8 cellular contexts compared by ENCODE assay signal in genomic region chr14:99393059-99393655, GRCh38.
A peak's percentile ranks its signal among the peaks of the same experiment; 100 is the strongest.
DNase-seq lines count a peak whose midpoint lies in the region; ATAC-seq and TF ChIP-seq lines count a peak whose summit lies in the region.

No MANE protein-coding gene starts in this region.

- CTCF ChIA-PET in RWPE1 (lab: Yijun Ruan, JAX), result interaction anchor here (0.6 to 2.0 kb wide), 12 partner anchors 8 to 295 kb away, joined by 3 to 11 read pairs (median 5); no protein-coding TSS in a partner anchor
- CTCF ChIA-PET in mammary epithelial cell (lab: Charles Lee; ENCODE audit: low non-redundant PET), result interaction anchor here (0.7 kb wide), 1 partner anchor 296 kb away, joined by 3 read pairs; no protein-coding TSS in a partner anchor

- H3K27me3 ChIP-seq in mammary epithelial cell (ENCODE audit: insufficient read depth, low read length) (no peaks in the 10 kb centered on the region), mesenchymal stem cell (ENCODE audit: control insufficient read depth in 1 of 2, insufficient read depth in 1 of 2, low read length in 2 of 2) (peaks cover 0 to 4% of the 10 kb centered on the region in 2 experiments)

- no peak overlapping the region for H2AK5ac ChIP-seq in mesenchymal stem cell (ENCODE audit: low read length, severe bottlenecking)

- no peak overlapping the region for H3K4me2 ChIP-seq in mammary epithelial cell (ENCODE audit: insufficient read depth, low read depth, low read length)
- no peak overlapping the region for H3K4me2 ChIP-seq in mesenchymal stem cell (ENCODE audit: low read length, poor library complexity, severe bottlenecking)

- no peak overlapping the region for H4K8ac ChIP-seq in mesenchymal stem cell (ENCODE audit: low read length)

- H2BK15ac ChIP-seq in mesenchymal stem cell (ENCODE audit: low read depth, poor library complexity, severe bottlenecking), result no peak overlapping the region

- H3K79me2 ChIP-seq in mammary epithelial cell (ENCODE audit: insufficient read depth, low read length), result no peaks in the 10 kb centered on the region

- H3K14ac ChIP-seq in mesenchymal stem cell (ENCODE audit: low read length in 2 of 2), result no peak overlapping the region

- H2BK5ac ChIP-seq in mesenchymal stem cell (ENCODE audit: low read depth, low read length, poor library complexity, severe bottlenecking), result no peak overlapping the region

- H3K4me1 ChIP-seq in mammary epithelial cell (ENCODE audit: insufficient read depth, low read length) (no peaks in the 10 kb centered on the region), mesenchymal stem cell (ENCODE audit: control insufficient read depth, insufficient read depth, low read depth, low read length) (peaks cover 4% of the 10 kb centered on the region)

- DNase-seq in 8988T (peak; percentile 59), GM10266 (ENCODE audit: extremely low spot score) (peak; percentile 59), RWPE1 (ENCODE audit: low spot score) (peak; percentile 51), mammary epithelial cell (peak; percentile 20), mesenchymal stem cell (peak; percentile 27), hippocampal formation (lab: John Stamatoyannopoulos, UW) (no peak)

- dilution Hi-C loops in mammary epithelial cell (cut with HindIII; ENCODE audit: low sequenced_read_pairs), result no loop called here

- BruUV-seq in mammary epithelial cell (replicated peaks; lab: Mats Ljungman, UMichigan), result no TSS peak

- ATAC-seq in HG03196 (IDR thresholded peaks at IDR 0.05; ENCODE audit: unreplicated experiment), result peak; percentile 41
- ATAC-seq in activated CD4-positive, CD25-positive, alpha-beta regulatory T cell treated with anti-CD3 and anti-CD28 coated beads, Interleukin-2, amount 50 U/mL, for 24 hours, result no peak

- in situ Hi-C loops in mammary epithelial cell (cut with MboI; ENCODE audit: low sequenced_read_pairs in 2 of 2), result no loop called here

- peaks cover 6% of the 10 kb centered on the region for H3K79me1 ChIP-seq in mesenchymal stem cell (replicated peaks; ENCODE audit: low read length, poor library complexity, severe bottlenecking)

- H2AFZ ChIP-seq in mammary epithelial cell (ENCODE audit: low read depth, low read length) (no peak overlapping the region), mesenchymal stem cell (ENCODE audit: low read depth, low read length) (no peak overlapping the region)

- no peak overlapping the region for H2BK120ac ChIP-seq in mesenchymal stem cell (ENCODE audit: low read depth, low read length)

- no peak overlapping the region for H3K4me3 ChIP-seq in mammary epithelial cell (replicated peaks in 1 of 3; ENCODE audit: insufficient read depth in 1 of 3, low read depth in 2 of 3, low read length in 3 of 3)
- H3K4me3 ChIP-seq in mesenchymal stem cell (ENCODE audit: insufficient read depth in 1 of 2, low read depth in 1 of 2, low read length in 2 of 2), result no peak overlapping the region

- H3K27ac ChIP-seq in RWPE1 (no peak overlapping the region), mammary epithelial cell (ENCODE audit: insufficient read depth, low read depth, low read length) (no peak overlapping the region), mesenchymal stem cell (ENCODE audit: low read length, poor library complexity, severe bottlenecking) (no peak overlapping the region)

- intact Hi-C loops in mammary epithelial cell (cut with micrococcal nuclease), result no loop called here

- H3K9ac ChIP-seq in mammary epithelial cell (ENCODE audit: insufficient read depth, low read length) (no peak overlapping the region), mesenchymal stem cell (ENCODE audit: low read length) (no peak overlapping the region)

- H3K36me3 ChIP-seq in mammary epithelial cell (ENCODE audit: insufficient read depth, low read length), result peaks cover 4% of the 10 kb centered on the region
- peaks cover 19 to 23% of the 10 kb centered on the region in 2 experiments for H3K36me3 ChIP-seq in mesenchymal stem cell (ENCODE audit: control insufficient read depth in 1 of 2, insufficient read depth in 2 of 2, low read depth in 1 of 2, low read length in 2 of 2)

- H4K91ac ChIP-seq in mesenchymal stem cell (ENCODE audit: low read length), result no peak overlapping the region

- H3K4ac ChIP-seq in mesenchymal stem cell (ENCODE audit: low read depth in 1 of 2, low read length in 2 of 2), result no peak overlapping the region

- no peak overlapping the region for H3K23ac ChIP-seq in mesenchymal stem cell (ENCODE audit: low read length in 2 of 2)

- WGBS in mammary epithelial cell (ENCODE audit: low coverage, missing lambda C conversion rate), result 94% methylated on average over 8 of the region's 12 CpGs
- 86% methylated on average over 10 of the region's 12 CpGs for WGBS in mesenchymal stem cell

- H3K9me3 ChIP-seq in mammary epithelial cell (replicated peaks; ENCODE audit: insufficient read depth, low read length) (no peaks in the 10 kb centered on the region), mesenchymal stem cell (ENCODE audit: control insufficient read depth, low read length) (no peaks in the 10 kb centered on the region)

- no peak overlapping the region for H2BK12ac ChIP-seq in mesenchymal stem cell (ENCODE audit: low read length in 2 of 2)

- H3K18ac ChIP-seq in mesenchymal stem cell (ENCODE audit: low read depth in 1 of 2, low read length in 2 of 2), result no peak overlapping the region

- H4K20me1 ChIP-seq in mammary epithelial cell (ENCODE audit: insufficient read depth, low read length), result no peaks in the 10 kb centered on the region

- POLR2A ChIA-PET in RWPE1 (lab: Yijun Ruan, JAX; ENCODE audit: low non-redundant PET), result no interaction called here

- peak; percentile 73 for TF ChIP-seq CTCF in GM10266 (IDR thresholded peaks at IDR 0.05; ENCODE audit: control insufficient read depth, insufficient read depth, low read depth, missing control alignments)
- TF ChIP-seq CTCF in RWPE1 (conservative IDR thresholded peaks at IDR 0.05; ENCODE audit: low read depth), result peak; percentile 62
- TF ChIP-seq CTCF in mammary epithelial cell (conservative IDR thresholded peaks at IDR 0.05 in 1 of 2, IDR thresholded peaks at IDR 0.05 in 1 of 2; ENCODE audit: extremely low read depth in 1 of 2, insufficient read depth in 1 of 2, low read depth in 1 of 2, low read length in 2 of 2), result peak; percentile 78 to 85

Comparison
In these comparisons a context has a peak if more than half of its experiments do, and no peak if none do; other contexts are left out.
1. DNase-seq: peak in 8988T (single experiment), GM10266 (single experiment), RWPE1 (single experiment), mammary epithelial cell (single experiment) and mesenchymal stem cell (single experiment); none in hippocampal formation (0 of 2).
2. Peak in every context shown above with its lines, with median percentiles within 50 percentile points of each other: CTCF ChIP-seq.